Comparison of ENCODE assay signal across 8 cellular contexts in the genomic region with DNA sequence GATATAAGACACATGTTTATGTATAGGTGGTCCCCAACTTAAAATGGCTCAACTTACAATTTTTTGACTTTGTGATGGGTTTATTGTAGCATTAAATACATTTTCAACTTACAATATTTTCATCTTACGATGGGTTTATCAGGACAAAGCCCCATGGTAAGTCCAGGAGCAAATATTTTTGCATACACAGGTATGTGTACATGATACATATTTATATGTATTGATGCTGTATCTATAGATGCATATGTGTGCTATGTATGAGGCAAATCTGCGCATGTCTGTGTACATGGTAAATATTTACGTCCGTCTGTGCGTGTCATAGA. TPM values are rescaled to one million over a fixed set of nuclear protein-coding genes. Genes with fewer than 3 reads are reported as not detected.
DNase-seq lines count a peak whose midpoint lies in the region; ATAC-seq and TF ChIP-seq lines count a peak whose summit lies in the region.

No MANE protein-coding gene starts in this region.

- no peak for DNase-seq in GM23338 (ENCODE audit: low spot score)
- no peak for DNase-seq in WTC11 (ENCODE audit: low spot score)
- DNase-seq in hepatocyte (ENCODE audit: low spot score), result no peak
- no peak for DNase-seq in smooth muscle cell (lab: John Stamatoyannopoulos, UW; ENCODE audit: unreplicated experiment)
- no peak for DNase-seq in G401 (ENCODE audit: low spot score)
- no peak for DNase-seq in OCI-M1 (lab: John Stamatoyannopoulos, UW)

- peak overlapping the region; percentile 29; the same call in 1 of the 2 replicates for H2AFZ ChIP-seq in GM23338
- peak overlapping the region; percentile 69 for H2AFZ ChIP-seq in hepatocyte
- H2AFZ ChIP-seq in smooth muscle cell (ENCODE audit: low read depth), result peak overlapping the region; percentile 80

- 0 out of 2 replicates have a peak overlapping the region, but pooled peaks have one; percentile 77 for H3K27ac Mint-ChIP-seq in GM23338
- H3K27ac Mint-ChIP-seq in WTC11, result 0 out of 2 replicates have a peak overlapping the region, but pooled peaks have one; percentile 36

- ATAC-seq in GM23338 (no peak), WTC11 (no peak), HG03378 (IDR thresholded peaks at IDR 0.05; ENCODE audit: unreplicated experiment) (no peak), GM21825 (IDR thresholded peaks at IDR 0.05; ENCODE audit: unreplicated experiment) (no peak)

- 23% methylated on average over 5 of the region's 5 CpGs for WGBS in hepatocyte (ENCODE audit: low lambda C conversion rate, missing lambda C conversion rate)
- 34% methylated on average over 5 of the region's 5 CpGs for WGBS in smooth muscle cell (ENCODE audit: low lambda C conversion rate)

- H3K4me1 Mint-ChIP-seq in GM23338 (peaks cover 31% of the 10 kb centered on the region), WTC11 (peaks cover 28% of the 10 kb centered on the region)

- peak overlapping the region; percentile 68 for H3K27ac ChIP-seq in GM23338 (ENCODE audit: low read depth)
- peak overlapping the region; percentile 95 for H3K27ac ChIP-seq in hepatocyte
- peak overlapping the region; percentile 57 for H3K27ac ChIP-seq in smooth muscle cell (ENCODE audit: low read depth)

- H3K4me3 ChIP-seq in GM23338 (peak overlapping the region; percentile 57), hepatocyte (peak overlapping the region; percentile 48), smooth muscle cell (peak overlapping the region; percentile 69)

- TF ChIP-seq CTCF in GM23338 (conservative IDR thresholded peaks at IDR 0.05; ENCODE audit: low read depth in 2 of 2) (no peak), WTC11 (IDR thresholded peaks at IDR 0.05) (no peak), hepatocyte (IDR thresholded peaks at IDR 0.05; ENCODE audit: poor library complexity) (no peak), smooth muscle cell (IDR thresholded peaks at IDR 0.05; ENCODE audit: borderline replicate concordance, insufficient read depth, poor library complexity, severe bottlenecking) (no peak)

- H3K36me3 Mint-ChIP-seq in GM23338 (ENCODE audit: low read depth) (peaks cover 25% of the 10 kb centered on the region), WTC11 (peaks cover 24% of the 10 kb centered on the region)

- H3K36me3 ChIP-seq in GM23338 (ENCODE audit: insufficient read depth) (peaks cover 5% of the 10 kb centered on the region; the same call in 1 of the 2 replicates), hepatocyte (replicated peaks; ENCODE audit: insufficient read depth, low read depth) (no peaks in the 10 kb centered on the region), smooth muscle cell (ENCODE audit: low read depth) (no peaks in the 10 kb centered on the region)

- CTCF ChIA-PET in WTC11 (lab: Charles Lee), result interaction anchor here (0.5 to 0.7 kb wide), 2 partner anchors 239 to 260 kb away, joined by 3 to 6 read pairs; no protein-coding TSS in a partner anchor

- peaks cover 4% of the 10 kb centered on the region for H3K27me3 Mint-ChIP-seq in GM23338 (ENCODE audit: insufficient read depth, low read depth, poor library complexity)
- no peaks in the 10 kb centered on the region; the same call in 1 of the 2 replicates for H3K27me3 Mint-ChIP-seq in WTC11 (ENCODE audit: low read depth)

- H3K4me1 ChIP-seq in GM23338 (ENCODE audit: insufficient read depth) (peaks cover 14% of the 10 kb centered on the region), hepatocyte (ENCODE audit: insufficient read depth) (peaks cover 24% of the 10 kb centered on the region), smooth muscle cell (ENCODE audit: low read depth) (peaks cover 11% of the 10 kb centered on the region)

- H4K20me1 ChIP-seq in GM23338 (replicated peaks; ENCODE audit: insufficient read depth), result peaks cover 34% of the 10 kb centered on the region
- peaks cover 39% of the 10 kb centered on the region for H4K20me1 ChIP-seq in hepatocyte (ENCODE audit: insufficient read depth, poor library complexity, severe bottlenecking)
- H4K20me1 ChIP-seq in smooth muscle cell (ENCODE audit: low read depth), result peaks cover 39% of the 10 kb centered on the region

- H3F3A ChIP-seq in GM23338 (replicated peaks; ENCODE audit: low read depth) (0 out of 2 replicates have a peak, but pooled peaks cover 4% of the 10 kb centered on the region), smooth muscle cell (ENCODE audit: low read depth) (no peaks in the 10 kb centered on the region)

- in situ Hi-C loops in G401 (cut with HindIII; ENCODE audit: low sequenced_read_pairs), result no loop called here

- peak overlapping the region; percentile 70 for H3K4me3 Mint-ChIP-seq in GM23338
- H3K4me3 Mint-ChIP-seq in WTC11, result peak overlapping the region; percentile 51

- POLR2A ChIA-PET in WTC11 (lab: Charles Lee), result interaction anchor here (0.6 to 0.7 kb wide), 2 partner anchors 245 to 434 kb away, joined by 3 read pairs; a partner anchor contains a TSS

- H3K27me3 ChIP-seq in GM23338 (ENCODE audit: insufficient read depth) (no peaks in the 10 kb centered on the region), hepatocyte (no peaks in the 10 kb centered on the region), smooth muscle cell (ENCODE audit: low read depth) (no peaks in the 10 kb centered on the region)

- H3K9me3 Mint-ChIP-seq in GM23338, result no peaks in the 10 kb centered on the region
- no peaks in the 10 kb centered on the region for H3K9me3 Mint-ChIP-seq in WTC11

- no peaks in the 10 kb centered on the region for H3K9me2 ChIP-seq in GM23338 (ENCODE audit: insufficient read depth)
- H3K9me2 ChIP-seq in hepatocyte (replicated peaks; ENCODE audit: insufficient read depth), result no peaks in the 10 kb centered on the region

- H3K9ac ChIP-seq in smooth muscle cell (ENCODE audit: low read depth), result no peak overlapping the region

- H3K79me2 ChIP-seq in GM23338 (replicated peaks; ENCODE audit: insufficient read depth) (peaks cover 40% of the 10 kb centered on the region), hepatocyte (peaks cover 39% of the 10 kb centered on the region), smooth muscle cell (ENCODE audit: low read depth) (peaks cover 38% of the 10 kb centered on the region)

- H3K4me2 ChIP-seq in GM23338, result peak overlapping the region; percentile 70
- H3K4me2 ChIP-seq in hepatocyte, result peak overlapping the region; percentile 74
- H3K4me2 ChIP-seq in smooth muscle cell, result peak overlapping the region; percentile 84

- H3K9me3 ChIP-seq in hepatocyte (ENCODE audit: low read depth) (no peaks in the 10 kb centered on the region), smooth muscle cell (replicated peaks; ENCODE audit: low read depth) (no peaks in the 10 kb centered on the region)

TF ChIP-seq in GM23338, 12 proteins besides CTCF, POLR2A, EP300 and RAD21 (continues in another document):
- TF ChIP-seq CREB1 (CRISPR knock-in tag; IDR thresholded peaks at IDR 0.05; ENCODE audit: low read depth), result no peak
- TF ChIP-seq, protein P1, sequence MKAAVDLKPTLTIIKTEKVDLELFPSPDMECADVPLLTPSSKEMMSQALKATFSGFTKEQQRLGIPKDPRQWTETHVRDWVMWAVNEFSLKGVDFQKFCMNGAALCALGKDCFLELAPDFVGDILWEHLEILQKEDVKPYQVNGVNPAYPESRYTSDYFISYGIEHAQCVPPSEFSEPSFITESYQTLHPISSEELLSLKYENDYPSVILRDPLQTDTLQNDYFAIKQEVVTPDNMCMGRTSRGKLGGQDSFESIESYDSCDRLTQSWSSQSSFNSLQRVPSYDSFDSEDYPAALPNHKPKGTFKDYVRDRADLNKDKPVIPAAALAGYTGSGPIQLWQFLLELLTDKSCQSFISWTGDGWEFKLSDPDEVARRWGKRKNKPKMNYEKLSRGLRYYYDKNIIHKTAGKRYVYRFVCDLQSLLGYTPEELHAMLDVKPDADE (IDR thresholded peaks at IDR 0.05), result no peak
- TF ChIP-seq POLR2AphosphoS5 (IDR thresholded peaks at IDR 0.05; ENCODE audit: low read depth), result no peak
- TF ChIP-seq EZH2 (IDR thresholded peaks at IDR 0.05; ENCODE audit: low read depth, unreplicated experiment), result no peak
- TF ChIP-seq NANOG (IDR thresholded peaks at IDR 0.05; ENCODE audit: borderline replicate concordance), result no peak
- TF ChIP-seq STAT1 (IDR thresholded peaks at IDR 0.05; ENCODE audit: unreplicated experiment), result no peak
- no peak for TF ChIP-seq ZNF331 (CRISPR knock-in tag; IDR thresholded peaks at IDR 0.05; ENCODE audit: low read depth)
- no peak for TF ChIP-seq EZH2phosphoT487 (IDR thresholded peaks at IDR 0.05; ENCODE audit: unreplicated experiment)
- no peak for TF ChIP-seq ZNF114 (CRISPR knock-in tag; IDR thresholded peaks at IDR 0.05)

TF ChIP-seq in WTC11, 78 proteins besides CTCF, POLR2A, EP300 and RAD21 (continues in another document):
- TF ChIP-seq NR1H2 (CRISPR knock-in tag; IDR thresholded peaks at IDR 0.05) (no peak), ZNF671 (CRISPR knock-in tag; IDR thresholded peaks at IDR 0.05) (no peak), NR3C1 (CRISPR knock-in tag; conservative IDR thresholded peaks at IDR 0.05; ENCODE audit: low read depth) (no peak), MXD4 (CRISPR knock-in tag; IDR thresholded peaks at IDR 0.05; ENCODE audit: borderline replicate concordance) (no peak), ZNF416 (CRISPR knock-in tag; IDR thresholded peaks at IDR 0.05) (no peak)
- TF ChIP-seq, protein P2, sequence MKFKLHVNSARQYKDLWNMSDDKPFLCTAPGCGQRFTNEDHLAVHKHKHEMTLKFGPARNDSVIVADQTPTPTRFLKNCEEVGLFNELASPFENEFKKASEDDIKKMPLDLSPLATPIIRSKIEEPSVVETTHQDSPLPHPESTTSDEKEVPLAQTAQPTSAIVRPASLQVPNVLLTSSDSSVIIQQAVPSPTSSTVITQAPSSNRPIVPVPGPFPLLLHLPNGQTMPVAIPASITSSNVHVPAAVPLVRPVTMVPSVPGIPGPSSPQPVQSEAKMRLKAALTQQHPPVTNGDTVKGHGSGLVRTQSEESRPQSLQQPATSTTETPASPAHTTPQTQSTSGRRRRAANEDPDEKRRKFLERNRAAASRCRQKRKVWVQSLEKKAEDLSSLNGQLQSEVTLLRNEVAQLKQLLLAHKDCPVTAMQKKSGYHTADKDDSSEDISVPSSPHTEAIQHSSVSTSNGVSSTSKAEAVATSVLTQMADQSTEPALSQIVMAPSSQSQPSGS (CRISPR knock-in tag; IDR thresholded peaks at IDR 0.05; ENCODE audit: borderline replicate concordance, low read depth), result no peak
- TF ChIP-seq, protein P3, sequence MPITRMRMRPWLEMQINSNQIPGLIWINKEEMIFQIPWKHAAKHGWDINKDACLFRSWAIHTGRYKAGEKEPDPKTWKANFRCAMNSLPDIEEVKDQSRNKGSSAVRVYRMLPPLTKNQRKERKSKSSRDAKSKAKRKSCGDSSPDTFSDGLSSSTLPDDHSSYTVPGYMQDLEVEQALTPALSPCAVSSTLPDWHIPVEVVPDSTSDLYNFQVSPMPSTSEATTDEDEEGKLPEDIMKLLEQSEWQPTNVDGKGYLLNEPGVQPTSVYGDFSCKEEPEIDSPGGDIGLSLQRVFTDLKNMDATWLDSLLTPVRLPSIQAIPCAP (CRISPR knock-in tag; IDR thresholded peaks at IDR 0.05), result no peak

RNA-seq across cellular contexts. Expression of a gene that starts 0.7 kb away (rescaled TPM):
- total RNA-seq in GM23338 (2014; rRNA removed; shearing (Covaris generic)), result 76.2 and 76.9 TPM in 2 replicates
- 13.6 and 16.8 TPM in 2 replicates for polyA plus RNA-seq in GM23338 (2016; fragmentation: Nextera tagmentation; extraction: Ambion mirVana)
- total RNA-seq in WTC11 (2021), result 52.4 to 59.7 TPM (median 53.8 TPM) in 3 replicates
- 66.3 and 72.6 TPM in 2 replicates for total RNA-seq in hepatocyte
- 19.4 and 24.6 TPM in 2 replicates for polyA plus RNA-seq in hepatocyte
- total RNA-seq in smooth muscle cell, result 43.1 and 48.0 TPM in 2 replicates
- 16.3 and 19.5 TPM in 2 replicates for polyA plus RNA-seq in smooth muscle cell
- 37.8 and 50.2 TPM in 2 replicates for total RNA-seq in G401 (2014; rRNA removed; shearing (Covaris generic))

Comparison
In these comparisons a context has a peak if more than half of its experiments do, and no peak if none do; other contexts are left out.
1. H2AFZ ChIP-seq: peak in every context shown above with its lines; median percentile 80 in smooth muscle cell; 69 in hepatocyte; 29 in GM23338.